In the genomic region with DNA sequence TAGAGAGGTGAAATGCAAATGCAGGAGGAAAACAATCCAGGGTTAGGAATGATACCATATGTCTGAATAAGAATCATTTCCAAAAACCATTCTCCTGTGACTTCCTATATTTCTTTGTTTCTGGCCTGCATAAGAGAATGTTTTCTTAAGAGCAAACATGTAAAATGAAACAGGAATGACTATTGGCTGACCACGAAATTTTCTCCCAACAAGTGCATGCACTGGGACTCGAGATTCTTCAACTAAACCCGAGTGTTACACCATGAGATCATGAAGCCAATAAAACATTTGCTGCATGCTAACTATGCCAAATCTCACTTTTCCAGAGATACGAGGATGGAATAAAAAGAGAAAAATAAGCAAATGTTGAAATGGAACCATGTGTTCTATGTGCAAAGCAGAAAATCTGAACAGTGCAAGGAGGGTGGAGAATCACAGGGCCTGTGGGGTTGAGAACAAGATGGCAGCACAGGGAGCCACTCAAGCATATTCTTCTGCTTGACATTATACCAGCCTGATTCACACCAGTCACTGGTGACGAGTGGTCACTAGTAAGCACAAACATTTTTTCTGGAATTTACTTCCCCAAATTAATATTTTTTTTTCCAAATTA, we compare ENCODE assay signal across 12 cellular contexts.
DNase-seq lines count a peak whose midpoint lies in the region; ATAC-seq and TF ChIP-seq lines count a peak whose summit lies in the region.
"Had no signal": no experiment of that assay in that cellular context is flagged by ENCODE, and none has a peak within 500 bp of the region (broad histone marks: within the 10 kb centered on the region; RNA-seq: fewer than 3 reads in every experiment).

No MANE protein-coding gene starts in this region.

- peak overlapping the region; percentile 36 for H3K27ac ChIP-seq in skeletal muscle tissue (ENCODE audit: low read depth, low read length)
- no peak overlapping the region for H3K27ac ChIP-seq in foreskin keratinocyte
- H3K27ac ChIP-seq: left lung had no signal

- in situ Hi-C loops in astrocyte of the spinal cord (cut with HindIII; ENCODE audit: low sequenced_read_pairs) = no loop called here

- no peak overlapping the region for H3K9ac ChIP-seq in skeletal muscle tissue (ENCODE audit: low read depth in 1 of 3, low read length in 3 of 3)

- H3K4me3 ChIP-seq in astrocyte of the spinal cord (ENCODE audit: low read depth, low read length) (no peak overlapping the region), skeletal muscle tissue (ENCODE audit: low read length in 3 of 3) (no peak overlapping the region)
- H3K4me3 ChIP-seq: left lung, upper lobe of left lung had no signal

- peak; percentile 20 to 39 for ATAC-seq in left cardiac atrium
- no peak for ATAC-seq in foreskin keratinocyte
- ATAC-seq: CD8-positive, alpha-beta T cell had no signal

- peak; percentile 70 for DNase-seq in EL
- peak; percentile 64 for DNase-seq in astrocyte of the spinal cord (ENCODE audit: low read depth, low spot score)
- DNase-seq in left cardiac atrium = no peak
- DNase-seq in germinal center (ENCODE audit: low spot score) = no peak
- no peak for DNase-seq in NCI-H526 treated with DMSO at 0.1 percent for 48 hours (lab: John Stamatoyannopoulos, UW)
- DNase-seq in activated CD4-positive, alpha-beta T cell treated with anti-CD3 and anti-CD28 coated beads for 48 hours = no peak
- DNase-seq in foreskin keratinocyte = no peak
- DNase-seq: activated CD8-positive, alpha-beta memory T cell treated with anti-CD3 and anti-CD28 coated beads, Interleukin-2, amount 50 U/mL, for 4 hours; CD8-positive, alpha-beta T cell; left lung; upper lobe of left lung had no signal

- intact Hi-C loops in left cardiac atrium (cut with DNase I) = no loop called here

- peaks cover 0 to 3% (median 0%) of the 10 kb centered on the region in 3 donors for H3K27me3 ChIP-seq in skeletal muscle tissue (ENCODE audit: control insufficient read depth in 3 of 3, insufficient read depth in 3 of 3, low read length in 3 of 3)
- no peaks in the 10 kb centered on the region for H3K27me3 ChIP-seq in foreskin keratinocyte
- H3K27me3 ChIP-seq: left lung, upper lobe of left lung had no signal

- no peaks in the 10 kb centered on the region for H3K36me3 ChIP-seq in skeletal muscle tissue (ENCODE audit: control insufficient read depth in 3 of 3, insufficient read depth in 3 of 3, low read length in 3 of 3)
- H3K36me3 ChIP-seq: left lung, upper lobe of left lung had no signal

- no peaks in the 10 kb centered on the region for H3K9me3 ChIP-seq in skeletal muscle tissue (ENCODE audit: control insufficient read depth in 3 of 3, low read length in 3 of 3)
- H3K9me3 ChIP-seq: left lung, upper lobe of left lung had no signal

- peaks cover 0 to 6% (median 3%) of the 10 kb centered on the region in 3 donors for H3K4me1 ChIP-seq in skeletal muscle tissue (ENCODE audit: control insufficient read depth in 3 of 3, insufficient read depth in 3 of 3, low read length in 3 of 3)
- peaks cover 41% of the 10 kb centered on the region for H3K4me1 ChIP-seq in foreskin keratinocyte

- TF ChIP-seq CTCF in astrocyte of the spinal cord (IDR thresholded peaks at IDR 0.05; ENCODE audit: low read depth, low read length) (no peak), foreskin keratinocyte (conservative IDR thresholded peaks at IDR 0.05) (no peak)

Comparison
In these comparisons a context has a peak if more than half of its experiments do, and no peak if none do; other contexts are left out.
1. DNase-seq: peak in EL (single experiment) and astrocyte of the spinal cord (single experiment); none in left cardiac atrium (single experiment), germinal center (single experiment), NCI-H526 treated with DMSO at 0.1 percent for 48 hours (single experiment), activated CD4-positive, alpha-beta T cell treated with anti-CD3 and anti-CD28 coated beads for 48 hours (single experiment) and foreskin keratinocyte (0 of 2).